Comparison of ENCODE assay signal across 18 cellular contexts in the genomic region with DNA sequence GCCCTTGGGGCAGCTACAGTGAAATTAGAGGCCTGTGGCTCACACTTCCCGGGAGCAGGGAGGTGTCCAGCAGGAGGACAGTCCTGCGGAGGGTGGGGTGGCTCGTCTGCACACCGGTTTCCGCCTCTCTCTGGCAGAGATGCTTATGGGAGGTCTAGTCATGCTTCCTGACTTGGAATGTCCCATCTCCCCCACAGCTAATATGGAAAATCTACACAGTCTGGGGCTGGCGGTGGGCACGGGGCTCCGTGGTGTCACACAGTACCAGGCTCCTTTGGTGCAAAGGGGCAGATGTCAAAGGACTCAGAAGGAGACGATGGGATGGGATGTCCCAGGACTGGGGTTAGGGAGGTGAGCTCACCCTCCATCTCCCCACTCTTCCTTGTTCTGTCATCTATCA. TPM values are rescaled to one million over a fixed set of nuclear protein-coding genes. Genes with fewer than 3 reads are reported as not detected.
"Had no signal": no experiment of that assay in that cellular context is flagged by ENCODE, and none has a peak within 500 bp of the region (broad histone marks: within the 10 kb centered on the region; RNA-seq: fewer than 3 reads in every experiment).

No MANE protein-coding gene starts in this region.

- H3K4me1 ChIP-seq: uterus had no signal

- ATAC-seq: activated CD8-positive, alpha-beta T cell treated with anti-CD3 and anti-CD28 coated beads for 36 hours; activated T-helper 17 cell treated with anti-CD3 and anti-CD28 coated beads, Interleukin-2, amount 50 U/mL, for 72 hours had no signal

- H3K27me3 ChIP-seq: brain microvascular endothelial cell, uterus had no signal

- H3K36me3 ChIP-seq: brain microvascular endothelial cell, uterus had no signal

- H3K27ac ChIP-seq: brain microvascular endothelial cell, skin epidermis, uterus had no signal

- DNase-seq: activated CD4-positive, alpha-beta T cell treated with anti-CD3 and anti-CD28 coated beads for 48 hours; activated CD4-positive, CD25-positive, alpha-beta regulatory T cell; activated CD8-positive, alpha-beta T cell treated with anti-CD3 and anti-CD28 coated beads for 36 hours; activated naive CD4-positive, alpha-beta T cell; activated T-cell treated with anti-CD3 and anti-CD28 coated beads, Interleukin-2, amount 50 U/mL, for 1 hour; anterior cingulate cortex; brain microvascular endothelial cell; cortex of kidney; effector CD4-positive, alpha-beta T cell; mammary epithelial cell; midbrain; nucleus accumbens; stimulated activated CD4-positive, alpha-beta T cell treated with anti-CD3 and anti-CD28 coated beads, Interleukin-15, amount 100 ng/mL, for 24 hours; stimulated activated CD4-positive, alpha-beta T cell treated with anti-CD3 and anti-CD28 coated beads, Interleukin-4, amount 100 ng/mL, for 1 hour; T1000; uterus had no signal

- H3K9me3 ChIP-seq: uterus had no signal

- H3K4me3 ChIP-seq: skin epidermis, uterus had no signal

RNA-seq across cellular contexts. Expression of gene DOC2B, which starts 44.1 kb away (rescaled TPM):
- total RNA-seq: activated CD8-positive, alpha-beta T cell treated with anti-CD3 and anti-CD28 coated beads for 36 hours had no signal
